Comparison of ENCODE assay signal across 20 cellular contexts in genomic region chr19:58585442-58586130, GRCh38. TPM values are rescaled to one million over a fixed set of nuclear protein-coding genes. Genes with fewer than 3 reads are reported as not detected.
A peak's percentile ranks its signal among the peaks of the same experiment; 100 is the strongest.
DNase-seq lines count a peak whose midpoint lies in the region; ATAC-seq and TF ChIP-seq lines count a peak whose summit lies in the region.
"Had no signal": no experiment of that assay in that cellular context is flagged by ENCODE, and none has a peak within 500 bp of the region (broad histone marks: within the 10 kb centered on the region; RNA-seq: fewer than 3 reads in every experiment).

No MANE protein-coding gene starts in this region.

- no peak overlapping the region for H3K4me3 ChIP-seq in hepatocyte
- H3K4me3 ChIP-seq: adrenal gland, tibial artery had no signal

- H3K4me3 Mint-ChIP-seq in activated CD4-positive, alpha-beta T cell treated with anti-CD3 and anti-CD28 coated beads, Interleukin-2, amount 10 ng/mL, durations not matched to agents 24 days and 14 days: no peak overlapping the region
- H3K4me3 Mint-ChIP-seq in endothelial cell (ENCODE audit: unreplicated experiment): peak overlapping the region; percentile 42
- H3K4me3 Mint-ChIP-seq in stimulated activated effector memory CD8-positive, alpha-beta T cell treated with anti-CD3 and anti-CD28 coated beads, Interleukin-12 subunit alpha, Interleukin-12 subunit beta, amount 100 ng/mL, for 72 hours: no peak overlapping the region
- H3K4me3 Mint-ChIP-seq: activated CD8-positive, alpha-beta T cell treated with anti-CD3 and anti-CD28 coated beads, Interleukin-2, amount 10 ng/mL, durations not matched to agents 7 days and 5 days; CD8-positive, alpha-beta T cell; stimulated activated naive CD8-positive, alpha-beta T cell treated with anti-CD3 and anti-CD28 coated beads, Interleukin-15, Interleukin-2, amounts not matched to agents 100 ng/mL and 50 ng/mL, for 24 hours had no signal

- no peak overlapping the region for H3K27ac Mint-ChIP-seq in activated CD4-positive, alpha-beta T cell treated with anti-CD3 and anti-CD28 coated beads, Interleukin-2, amount 10 ng/mL, durations not matched to agents 24 days and 14 days
- peak overlapping the region; percentile 18 for H3K27ac Mint-ChIP-seq in endothelial cell (ENCODE audit: unreplicated experiment)
- H3K27ac Mint-ChIP-seq in stimulated activated effector memory CD8-positive, alpha-beta T cell treated with anti-CD3 and anti-CD28 coated beads, Interleukin-12 subunit alpha, Interleukin-12 subunit beta, amount 100 ng/mL, for 72 hours: peak overlapping the region; percentile 32
- H3K27ac Mint-ChIP-seq: activated CD8-positive, alpha-beta T cell treated with anti-CD3 and anti-CD28 coated beads, Interleukin-2, amount 10 ng/mL, durations not matched to agents 7 days and 5 days; CD8-positive, alpha-beta T cell; stimulated activated naive CD8-positive, alpha-beta T cell treated with anti-CD3 and anti-CD28 coated beads, Interleukin-15, Interleukin-2, amounts not matched to agents 100 ng/mL and 50 ng/mL, for 24 hours had no signal

- H3K4me1 ChIP-seq in hepatocyte (ENCODE audit: insufficient read depth): peaks cover 3% of the 10 kb centered on the region

- peaks cover 9% of the 10 kb centered on the region for H3K4me1 Mint-ChIP-seq in activated CD4-positive, alpha-beta T cell treated with anti-CD3 and anti-CD28 coated beads, Interleukin-2, amount 10 ng/mL, durations not matched to agents 24 days and 14 days
- no peaks in the 10 kb centered on the region for H3K4me1 Mint-ChIP-seq in endothelial cell (ENCODE audit: unreplicated experiment)
- peaks cover 15% of the 10 kb centered on the region for H3K4me1 Mint-ChIP-seq in stimulated activated effector memory CD8-positive, alpha-beta T cell treated with anti-CD3 and anti-CD28 coated beads, Interleukin-12 subunit alpha, Interleukin-12 subunit beta, amount 100 ng/mL, for 72 hours

- no peaks in the 10 kb centered on the region for H3K27me3 ChIP-seq in hepatocyte
- H3K27me3 ChIP-seq: adrenal gland, tibial artery had no signal

- ATAC-seq in stimulated activated effector memory CD8-positive, alpha-beta T cell treated with anti-CD3 and anti-CD28 coated beads, Interleukin-12 subunit alpha, Interleukin-12 subunit beta, amount 100 ng/mL, for 72 hours: no peak
- ATAC-seq: CD8-positive, alpha-beta T cell had no signal

- H3K9me3 ChIP-seq in hepatocyte (ENCODE audit: low read depth): no peaks in the 10 kb centered on the region
- H3K9me3 ChIP-seq: adrenal gland, tibial artery had no signal

- TF ChIP-seq CTCF in endothelial cell (IDR thresholded peaks at IDR 0.05; ENCODE audit: unreplicated experiment) (no peak), hepatocyte (IDR thresholded peaks at IDR 0.05; ENCODE audit: poor library complexity) (no peak)

- H3K79me2 ChIP-seq in hepatocyte: no peaks in the 10 kb centered on the region

- no peak overlapping the region for H3K27ac ChIP-seq in hepatocyte
- H3K27ac ChIP-seq: 22Rv1, tibial artery had no signal

- H3K9me3 Mint-ChIP-seq in activated CD4-positive, alpha-beta T cell treated with anti-CD3 and anti-CD28 coated beads, Interleukin-2, amount 10 ng/mL, durations not matched to agents 24 days and 14 days: no peaks in the 10 kb centered on the region
- no peaks in the 10 kb centered on the region for H3K9me3 Mint-ChIP-seq in endothelial cell (ENCODE audit: unreplicated experiment)
- H3K9me3 Mint-ChIP-seq in stimulated activated effector memory CD8-positive, alpha-beta T cell treated with anti-CD3 and anti-CD28 coated beads, Interleukin-12 subunit alpha, Interleukin-12 subunit beta, amount 100 ng/mL, for 72 hours: no peaks in the 10 kb centered on the region
- H3K9me3 Mint-ChIP-seq: CD8-positive, alpha-beta T cell; stimulated activated naive CD8-positive, alpha-beta T cell treated with anti-CD3 and anti-CD28 coated beads, Interleukin-15, Interleukin-2, amounts not matched to agents 100 ng/mL and 50 ng/mL, for 24 hours had no signal

- H3K27me3 Mint-ChIP-seq in activated CD4-positive, alpha-beta T cell treated with anti-CD3 and anti-CD28 coated beads, Interleukin-2, amount 10 ng/mL, durations not matched to agents 24 days and 14 days: no peaks in the 10 kb centered on the region
- H3K27me3 Mint-ChIP-seq in endothelial cell (ENCODE audit: unreplicated experiment): peaks cover 2% of the 10 kb centered on the region
- H3K27me3 Mint-ChIP-seq: stimulated activated naive CD8-positive, alpha-beta T cell treated with anti-CD3 and anti-CD28 coated beads, Interleukin-15, Interleukin-2, amounts not matched to agents 100 ng/mL and 50 ng/mL, for 24 hours had no signal

- peaks cover 8% of the 10 kb centered on the region for H3K36me3 Mint-ChIP-seq in activated CD4-positive, alpha-beta T cell treated with anti-CD3 and anti-CD28 coated beads, Interleukin-2, amount 10 ng/mL, durations not matched to agents 24 days and 14 days (ENCODE audit: low read depth)
- peaks cover 17% of the 10 kb centered on the region for H3K36me3 Mint-ChIP-seq in endothelial cell (ENCODE audit: low read depth, unreplicated experiment)
- peaks cover 37% of the 10 kb centered on the region for H3K36me3 Mint-ChIP-seq in stimulated activated effector memory CD8-positive, alpha-beta T cell treated with anti-CD3 and anti-CD28 coated beads, Interleukin-12 subunit alpha, Interleukin-12 subunit beta, amount 100 ng/mL, for 72 hours

- WGBS in hepatocyte (ENCODE audit: low lambda C conversion rate, missing lambda C conversion rate): 87% methylated on average over 5 of the region's 6 CpGs

- intact Hi-C loops in activated CD4-positive, alpha-beta T cell treated with anti-CD3 and anti-CD28 coated beads, Interleukin-2, amount 10 ng/mL, durations not matched to agents 24 days and 14 days (cut with micrococcal nuclease): no loop called here

- peak; percentile 48 for DNase-seq in activated CD4-positive, alpha-beta T cell treated with anti-CD3 and anti-CD28 coated beads, Interleukin-2, amount 10 ng/mL, durations not matched to agents 24 days and 14 days
- no peak for DNase-seq in activated CD4-positive, alpha-beta T cell treated with anti-CD3 and anti-CD28 coated beads for 4 hours
- DNase-seq in endothelial cell (ENCODE audit: low spot score) (no peak), hepatocyte (ENCODE audit: low spot score) (no peak), NCI-H1417 treated with DMSO at 0.1 percent for 48 hours (lab: John Stamatoyannopoulos, UW) (no peak)
- no peak for DNase-seq in stimulated activated effector memory CD8-positive, alpha-beta T cell treated with anti-CD3 and anti-CD28 coated beads, Interleukin-12 subunit alpha, Interleukin-12 subunit beta, amount 100 ng/mL, for 72 hours (ENCODE audit: low spot score in 2 of 2)
- DNase-seq: activated CD4-positive, CD25-positive, alpha-beta regulatory T cell; activated CD8-positive, alpha-beta T cell treated with anti-CD3 and anti-CD28 coated beads, Interleukin-2, amount 10 ng/mL, durations not matched to agents 7 days and 5 days; activated T-cell treated with anti-CD3 and anti-CD28 coated beads, Interleukin-2, amount 50 U/mL, for 1 hour; cortex of kidney; HCEC 1CT; kidney glomerular epithelial cell; NCI-H2171; RPMI8226; stimulated activated CD4-positive, alpha-beta T cell treated with anti-CD3 and anti-CD28 coated beads, Interleukin-4, amount 100 ng/mL, for 4 hours; tibial artery had no signal

- H2AFZ ChIP-seq in hepatocyte: no peak overlapping the region

- H3K9me2 ChIP-seq in hepatocyte (replicated peaks; ENCODE audit: insufficient read depth): no peaks in the 10 kb centered on the region

- no peaks in the 10 kb centered on the region for H4K20me1 ChIP-seq in hepatocyte (ENCODE audit: insufficient read depth, poor library complexity, severe bottlenecking)

- H3K4me2 ChIP-seq in hepatocyte: no peak overlapping the region

- no peaks in the 10 kb centered on the region for H3K36me3 ChIP-seq in hepatocyte (replicated peaks; ENCODE audit: insufficient read depth, low read depth)

RNA-seq across cellular contexts. Expression of gene MZF1, which starts 12.5 kb away (rescaled TPM):
- 21.6 and 23.7 TPM in 2 replicates for total RNA-seq in activated CD4-positive, alpha-beta T cell treated with anti-CD3 and anti-CD28 coated beads, Interleukin-2, amount 10 ng/mL, durations not matched to agents 24 days and 14 days
- total RNA-seq in endothelial cell (ENCODE audit: unreplicated experiment): 18.6 TPM
- total RNA-seq in hepatocyte: 19.0 and 23.5 TPM in 2 replicates
- polyA plus RNA-seq in hepatocyte: 19.9 and 29.0 TPM in 2 replicates

RNA-seq across cellular contexts. Expression of gene UBE2M, which starts 27.2 kb away (rescaled TPM):
- 161 and 175 TPM in 2 replicates for total RNA-seq in activated CD4-positive, alpha-beta T cell treated with anti-CD3 and anti-CD28 coated beads, Interleukin-2, amount 10 ng/mL, durations not matched to agents 24 days and 14 days
- 81.6 TPM for total RNA-seq in endothelial cell (ENCODE audit: unreplicated experiment)
- total RNA-seq in hepatocyte: 48.5 and 54.4 TPM in 2 replicates
- 111 TPM in 2 replicates for polyA plus RNA-seq in hepatocyte

RNA-seq across cellular contexts. Expression of gene CHMP2A, which starts 30.7 kb away (rescaled TPM):
- total RNA-seq in activated CD4-positive, alpha-beta T cell treated with anti-CD3 and anti-CD28 coated beads, Interleukin-2, amount 10 ng/mL, durations not matched to agents 24 days and 14 days: 108 and 114 TPM in 2 replicates
- 130 TPM for total RNA-seq in endothelial cell (ENCODE audit: unreplicated experiment)
- total RNA-seq in hepatocyte: 88.4 and 122 TPM in 2 replicates
- 188 and 196 TPM in 2 replicates for polyA plus RNA-seq in hepatocyte

RNA-seq across cellular contexts. Expression of gene TRIM28, which starts 41.7 kb away (rescaled TPM):
- total RNA-seq in activated CD4-positive, alpha-beta T cell treated with anti-CD3 and anti-CD28 coated beads, Interleukin-2, amount 10 ng/mL, durations not matched to agents 24 days and 14 days: 689 and 698 TPM in 2 replicates
- total RNA-seq in endothelial cell (ENCODE audit: unreplicated experiment) (457 TPM), hepatocyte (189 and 191 TPM in 2 replicates)
- 159 and 180 TPM in 2 replicates for polyA plus RNA-seq in hepatocyte
